Comparison of ENCODE assay signal across 21 cellular contexts in genomic region chr16:83732536-83732935, GRCh38.
"Had no signal": no experiment of that assay in that cellular context is flagged by ENCODE, and none has a peak within 500 bp of the region (broad histone marks: within the 10 kb centered on the region; RNA-seq: fewer than 3 reads in every experiment).

No MANE protein-coding gene starts in this region.

- ATAC-seq: activated CD8-positive, alpha-beta T cell treated with anti-CD3 and anti-CD28 coated beads for 36 hours; activated T-cell treated with anti-CD3 and anti-CD28 coated beads, Interleukin-2, amount 50 U/mL, for 72 hours; activated T-helper 17 cell treated with anti-CD3 and anti-CD28 coated beads, Interleukin-2, amount 50 U/mL, for 72 hours; PC-3 had no signal

- H3K9me3 ChIP-seq: SJSA1 had no signal

- H3K4me3 ChIP-seq: SJSA1 had no signal

- H3K27me3 ChIP-seq: brain microvascular endothelial cell, SJSA1 had no signal

- DNase-seq: activated CD4-positive, alpha-beta T cell treated with anti-CD3 and anti-CD28 coated beads, Interleukin-2, amount 10 ng/mL, durations not matched to agents 24 days and 14 days; activated CD4-positive, alpha-beta T cell treated with anti-CD3 and anti-CD28 coated beads, Interleukin-2, amount 50 U/mL, for 4 hours; activated CD8-positive, alpha-beta T cell treated with anti-CD3 and anti-CD28 coated beads for 36 hours; activated effector memory CD4-positive, alpha-beta T cell treated with anti-CD3 and anti-CD28 coated beads, Interleukin-2, amount 50 U/mL, for 16 hours; activated naive CD4-positive, alpha-beta T cell; activated naive CD4-positive, alpha-beta T cell treated with anti-CD3 and anti-CD28 coated beads, Interleukin-2, amount 50 U/mL, for 16 hours; activated naive CD8-positive, alpha-beta T cell treated with anti-CD3 and anti-CD28 coated beads for 36 hours; activated T-cell treated with anti-CD3 and anti-CD28 coated beads, Interleukin-2, amount 50 U/mL, for 1 hour; activated T-cell treated with anti-CD3 and anti-CD28 coated beads, Interleukin-2, amount 50 U/mL, for 72 hours; amniotic stem cell; aorta; brain microvascular endothelial cell; central memory CD4-positive, alpha-beta T cell; NCI-H2171; NK-92 treated with Interleukin-12 subunit alpha and Interleukin-12 subunit beta, amount 100 ng/mL, for 24 hours; PC-3; SK-N-SH had no signal

- H3K9ac ChIP-seq: KMS-11, SK-N-SH had no signal

- H3K4me1 ChIP-seq: SJSA1 had no signal

- H3K36me3 ChIP-seq: brain microvascular endothelial cell, SJSA1 had no signal

- H3K27ac ChIP-seq: brain microvascular endothelial cell, KMS-11, RWPE1, SJSA1 had no signal

- H3K4me2 ChIP-seq: KMS-11, SK-N-SH had no signal
